8 cellular contexts compared by ENCODE assay signal in the genomic region with DNA sequence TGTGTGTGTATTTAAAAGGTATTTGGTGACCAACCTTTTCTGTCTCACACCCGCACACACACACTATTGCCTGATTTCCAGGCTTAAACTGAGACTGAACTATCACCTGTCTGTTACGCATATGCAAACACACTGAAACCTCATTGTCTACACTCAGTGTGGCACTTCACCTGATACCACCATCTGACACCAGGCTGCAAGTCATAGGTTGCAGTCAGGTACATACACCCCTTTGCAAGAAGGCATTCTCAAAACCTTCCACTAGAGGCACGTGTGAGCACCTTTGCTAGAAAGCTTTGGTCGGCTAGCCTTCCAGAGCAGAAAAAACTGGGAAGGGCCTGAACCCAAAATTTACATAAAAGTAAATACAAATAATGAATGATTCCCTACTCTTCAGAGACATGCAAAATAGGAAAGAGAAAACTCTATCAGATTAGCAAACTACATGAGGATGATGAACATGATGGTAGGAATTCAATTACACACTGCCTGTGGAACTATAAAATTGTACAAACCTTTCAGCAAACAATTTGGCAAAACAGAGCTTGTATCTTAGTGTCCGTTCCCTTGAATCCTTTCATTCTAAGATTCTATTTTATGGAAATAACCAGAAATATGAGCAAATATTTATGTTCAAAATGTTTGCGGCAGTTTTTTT. TPM values are rescaled to one million over a fixed set of nuclear protein-coding genes. Genes with fewer than 3 reads are reported as not detected.
DNase-seq lines count a peak whose midpoint lies in the region; ATAC-seq, FAIRE-seq and TF ChIP-seq lines count a peak whose summit lies in the region.

No MANE protein-coding gene starts in this region.

- peaks cover 3% of the 10 kb centered on the region for H3K9me3 Mint-ChIP-seq in activated CD4-positive, alpha-beta memory T cell treated with anti-CD3 and anti-CD28 coated beads for 36 hours
- no peaks in the 10 kb centered on the region for H3K9me3 Mint-ChIP-seq in activated CD4-positive, alpha-beta memory T cell treated with anti-CD3 and anti-CD28 coated beads, Interleukin-2, amount 10 ng/mL, durations not matched to agents 7 days and 5 days
- H3K9me3 Mint-ChIP-seq in neural crest cell: no peaks in the 10 kb centered on the region

- ATAC-seq in sciatic nerve: no peak

- H3K4me1 Mint-ChIP-seq in activated CD4-positive, alpha-beta memory T cell treated with anti-CD3 and anti-CD28 coated beads for 36 hours (ENCODE audit: low read depth): peaks cover 7% of the 10 kb centered on the region
- H3K4me1 Mint-ChIP-seq in activated CD4-positive, alpha-beta memory T cell treated with anti-CD3 and anti-CD28 coated beads, Interleukin-2, amount 10 ng/mL, durations not matched to agents 7 days and 5 days: peaks cover 8% of the 10 kb centered on the region
- peaks cover 5% of the 10 kb centered on the region for H3K4me1 Mint-ChIP-seq in neural crest cell

- TF ChIP-seq CTCF in epithelial cell of proximal tubule (conservative IDR thresholded peaks at IDR 0.05; ENCODE audit: low read depth, low read length): peak; percentile 88
- TF ChIP-seq CTCF in neural crest cell (conservative IDR thresholded peaks at IDR 0.05): peak; percentile 77

- no peak overlapping the region for H3K27ac Mint-ChIP-seq in activated CD4-positive, alpha-beta memory T cell treated with anti-CD3 and anti-CD28 coated beads for 36 hours
- H3K27ac Mint-ChIP-seq in activated CD4-positive, alpha-beta memory T cell treated with anti-CD3 and anti-CD28 coated beads, Interleukin-2, amount 10 ng/mL, durations not matched to agents 7 days and 5 days: no peak overlapping the region
- H3K27ac Mint-ChIP-seq in neural crest cell (ENCODE audit: unreplicated experiment): no peak overlapping the region

- DNase-seq in activated CD4-positive, alpha-beta memory T cell treated with anti-CD3 and anti-CD28 coated beads for 36 hours: peak; percentile 43
- DNase-seq in activated CD4-positive, alpha-beta memory T cell treated with anti-CD3 and anti-CD28 coated beads, Interleukin-2, amount 10 ng/mL, durations not matched to agents 7 days and 5 days: no peak
- DNase-seq in H54 (ENCODE audit: insufficient read length, low spot score) (no peak), NCI-H146 (lab: John Stamatoyannopoulos, UW) (peak; percentile 94), T1000 (lab: John Stamatoyannopoulos, UW) (peak; percentile 5), epithelial cell of proximal tubule (ENCODE audit: low read depth) (no peak), neural crest cell (ENCODE audit: low read depth, low spot score) (peak; percentile 58), sciatic nerve (ENCODE audit: low spot score) (no peak)

- FAIRE-seq in H54 (lab: Jason Lieb, UNC): peak; percentile 82

- no peak for TF ChIP-seq POLR2A in H54 (IDR thresholded peaks at IDR 0.05; ENCODE audit: low read depth, low read length)

- peaks cover 63% of the 10 kb centered on the region for H3K27me3 Mint-ChIP-seq in activated CD4-positive, alpha-beta memory T cell treated with anti-CD3 and anti-CD28 coated beads for 36 hours
- H3K27me3 Mint-ChIP-seq in activated CD4-positive, alpha-beta memory T cell treated with anti-CD3 and anti-CD28 coated beads, Interleukin-2, amount 10 ng/mL, durations not matched to agents 7 days and 5 days: peaks cover 70% of the 10 kb centered on the region
- peaks cover 87% of the 10 kb centered on the region for H3K27me3 Mint-ChIP-seq in neural crest cell (ENCODE audit: low read depth)

- intact Hi-C loops in activated CD4-positive, alpha-beta memory T cell treated with anti-CD3 and anti-CD28 coated beads for 36 hours (cut with micrococcal nuclease): no loop called here
- intact Hi-C loops in sciatic nerve (cut with DNase I): no loop called here

- no peak overlapping the region for H3K4me3 ChIP-seq in epithelial cell of proximal tubule (ENCODE audit: low read depth, low read length)

- POLR2A ChIA-PET in activated CD4-positive, alpha-beta memory T cell treated with anti-CD3 and anti-CD28 coated beads for 36 hours (lab: Charles Lee): no interaction called here
- POLR2A ChIA-PET in activated CD4-positive, alpha-beta memory T cell treated with anti-CD3 and anti-CD28 coated beads, Interleukin-2, amount 10 ng/mL, durations not matched to agents 7 days and 5 days (lab: Charles Lee): interaction anchor here (1.6 kb wide), 1 partner anchor 44 kb away, joined by 4 read pairs; a partner anchor contains a TSS

- H3K4me3 Mint-ChIP-seq in activated CD4-positive, alpha-beta memory T cell treated with anti-CD3 and anti-CD28 coated beads for 36 hours: no peak overlapping the region
- H3K4me3 Mint-ChIP-seq in activated CD4-positive, alpha-beta memory T cell treated with anti-CD3 and anti-CD28 coated beads, Interleukin-2, amount 10 ng/mL, durations not matched to agents 7 days and 5 days: no peak overlapping the region
- H3K4me3 Mint-ChIP-seq in neural crest cell: no peak overlapping the region

- peaks cover 4% of the 10 kb centered on the region for H3K36me3 Mint-ChIP-seq in activated CD4-positive, alpha-beta memory T cell treated with anti-CD3 and anti-CD28 coated beads for 36 hours
- H3K36me3 Mint-ChIP-seq in activated CD4-positive, alpha-beta memory T cell treated with anti-CD3 and anti-CD28 coated beads, Interleukin-2, amount 10 ng/mL, durations not matched to agents 7 days and 5 days (ENCODE audit: low read depth): peaks cover 4% of the 10 kb centered on the region
- no peaks in the 10 kb centered on the region for H3K36me3 Mint-ChIP-seq in neural crest cell (ENCODE audit: low read depth)

- CTCF ChIA-PET in activated CD4-positive, alpha-beta memory T cell treated with anti-CD3 and anti-CD28 coated beads for 36 hours (lab: Charles Lee): interaction anchor here (0.6 to 2.4 kb wide), 16 partner anchors 9 to 1036 kb away, joined by 3 to 11 read pairs (median 3); no protein-coding TSS in a partner anchor
- CTCF ChIA-PET in activated CD4-positive, alpha-beta memory T cell treated with anti-CD3 and anti-CD28 coated beads, Interleukin-2, amount 10 ng/mL, durations not matched to agents 7 days and 5 days (lab: Charles Lee): interaction anchor here (0.7 to 2.0 kb wide), 9 partner anchors 9 to 239 kb away, joined by 3 to 7 read pairs (median 3); no protein-coding TSS in a partner anchor

RNA-seq across cellular contexts. Expression of a gene that starts 5.9 kb away (rescaled TPM):
- under 1 TPM; 0.38 to 0.46 TPM for total RNA-seq in activated CD4-positive, alpha-beta memory T cell treated with anti-CD3 and anti-CD28 coated beads for 36 hours
- under 1 TPM; 0.28 to 0.38 TPM for total RNA-seq in activated CD4-positive, alpha-beta memory T cell treated with anti-CD3 and anti-CD28 coated beads, Interleukin-2, amount 10 ng/mL, durations not matched to agents 7 days and 5 days
- 26.8 and 30.0 TPM in 2 replicates for total RNA-seq in epithelial cell of proximal tubule
- 0.28 and 0.39 TPM in 2 replicates for total RNA-seq in neural crest cell
- total RNA-seq in sciatic nerve: 99.3 TPM

RNA-seq across cellular contexts. Expression of a gene that starts 43.7 kb away (rescaled TPM):
- 100 to 1,000 TPM; 936 to 944 TPM for total RNA-seq in activated CD4-positive, alpha-beta memory T cell treated with anti-CD3 and anti-CD28 coated beads for 36 hours
- 100 to 1,000 TPM; 716 to 729 TPM for total RNA-seq in activated CD4-positive, alpha-beta memory T cell treated with anti-CD3 and anti-CD28 coated beads, Interleukin-2, amount 10 ng/mL, durations not matched to agents 7 days and 5 days
- total RNA-seq in epithelial cell of proximal tubule: 731 and 741 TPM in 2 replicates
- total RNA-seq in neural crest cell: 589 and 641 TPM in 2 replicates
- 508 TPM for total RNA-seq in sciatic nerve

Comparison
In these comparisons a context has a peak if more than half of its experiments do, and no peak if none do; other contexts are left out.
1. DNase-seq: peak in activated CD4-positive, alpha-beta memory T cell treated with anti-CD3 and anti-CD28 coated beads for 36 hours (single experiment), NCI-H146 (single experiment), T1000 (single experiment) and neural crest cell (single experiment); none in activated CD4-positive, alpha-beta memory T cell treated with anti-CD3 and anti-CD28 coated beads, Interleukin-2, amount 10 ng/mL, durations not matched to agents 7 days and 5 days (single experiment), H54 (single experiment), epithelial cell of proximal tubule (single experiment) and sciatic nerve (single experiment).
2. RNA of a gene that starts 5.9 kb away (total RNA-seq): 99.3 TPM in sciatic nerve (single experiment) and 26.8 to 30.0 TPM in epithelial cell of proximal tubule; 0.38 to 0.46 TPM in activated CD4-positive, alpha-beta memory T cell treated with anti-CD3 and anti-CD28 coated beads for 36 hours, 0.28 to 0.38 TPM in activated CD4-positive, alpha-beta memory T cell treated with anti-CD3 and anti-CD28 coated beads, Interleukin-2, amount 10 ng/mL, durations not matched to agents 7 days and 5 days and 0.28 to 0.39 TPM in neural crest cell; every median in the first group is over 10 times any median in the second.